In the genomic region with DNA sequence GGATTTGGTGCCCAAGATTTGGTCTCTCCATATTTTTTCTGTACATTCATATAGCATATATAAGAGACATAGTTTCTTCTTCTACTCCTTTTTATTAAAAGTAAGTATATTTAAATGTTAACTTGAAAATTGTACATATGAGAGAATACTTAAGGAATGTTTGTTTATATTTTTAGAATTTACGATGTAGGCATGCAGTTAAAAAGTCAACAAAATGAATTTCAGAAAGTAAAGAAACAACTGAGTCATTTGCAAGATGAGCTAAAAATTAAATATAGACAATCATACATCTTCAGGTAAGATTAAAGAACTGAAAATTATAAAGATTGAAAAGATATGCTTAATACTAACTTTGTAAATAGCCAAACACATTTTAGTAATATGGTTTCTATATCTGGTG, we compare ENCODE assay signal across 25 cellular contexts.
"Had no signal": no experiment of that assay in that cellular context is flagged by ENCODE, and none has a peak within 500 bp of the region (broad histone marks: within the 10 kb centered on the region; RNA-seq: fewer than 3 reads in every experiment).

No MANE protein-coding gene starts in this region.

- FAIRE-seq: small intestine, urothelium cell line had no signal

- H3K36me3 ChIP-seq: neural progenitor cell, ovary, right lobe of liver, sigmoid colon, stomach, thoracic aorta, thyroid gland, tibial nerve, upper lobe of left lung, vagina had no signal

- DNase-seq: occipital lobe; ovary; posterior cingulate gyrus; psoas muscle; right cardiac atrium; right lobe of liver; sigmoid colon; small intestine; stimulated activated CD4-positive, alpha-beta T cell treated with anti-CD3 and anti-CD28 coated beads, Interleukin-15, amount 100 ng/mL, for 24 hours; stimulated activated CD4-positive, alpha-beta T cell treated with anti-CD3 and anti-CD28 coated beads, Interleukin-2, amount 100 ng/mL, for 24 hours; stimulated activated CD4-positive, alpha-beta T cell treated with anti-CD3 and anti-CD28 coated beads, Interleukin-2, amount 100 ng/mL, for 48 hours; stimulated activated CD4-positive, alpha-beta T cell treated with anti-CD3 and anti-CD28 coated beads, Interleukin-4, amount 100 ng/mL, for 24 hours; stimulated activated naive B cell treated with anti-CD40 and anti-IgM and Interleukin-4, amounts not matched to agents 10 μg/mL and 1 μg/mL and 100 μg/mL, for 72 hours; stimulated activated naive CD4-positive, alpha-beta T cell treated with Interleukin-2 at 50 U/mL for 16 hours; stomach; thyroid gland; trophoblast cell; upper lobe of left lung had no signal

- H3K79me2 ChIP-seq: parathyroid adenoma had no signal

- H3K9ac ChIP-seq: neural progenitor cell, parathyroid adenoma had no signal

- ATAC-seq: psoas muscle; right cardiac atrium; right lobe of liver; stimulated activated effector memory CD8-positive, alpha-beta T cell treated with anti-CD3 and anti-CD28 coated beads, Interleukin-12 subunit alpha, Interleukin-12 subunit beta, amount 100 ng/mL, for 72 hours; stimulated activated naive B cell treated with anti-CD40 and anti-IgM and Interleukin-4, amounts not matched to agents 10 μg/mL and 1 μg/mL and 100 μg/mL, for 72 hours had no signal

- H3K27me3 ChIP-seq: neural progenitor cell, ovary, right lobe of liver, sigmoid colon, stomach, thyroid gland, tibial nerve, upper lobe of left lung, vagina had no signal

- H3K4me2 ChIP-seq: neural progenitor cell had no signal

- H3K27ac ChIP-seq: neural progenitor cell, ovary, parathyroid adenoma, psoas muscle, right lobe of liver, sigmoid colon, stomach, thoracic aorta, thyroid gland, tibial nerve, upper lobe of left lung, vagina had no signal

- H2AFZ ChIP-seq: neural progenitor cell, parathyroid adenoma had no signal

- H3K4me3 ChIP-seq: neural progenitor cell, ovary, psoas muscle, right lobe of liver, sigmoid colon, stomach, thoracic aorta, thyroid gland, tibial nerve, upper lobe of left lung, vagina had no signal

- H3K4me1 ChIP-seq: parathyroid adenoma, psoas muscle, right lobe of liver, sigmoid colon, stomach, thyroid gland, tibial nerve, upper lobe of left lung, vagina had no signal

- H3K9me3 ChIP-seq: ovary, psoas muscle, right lobe of liver, sigmoid colon, thoracic aorta, thyroid gland, upper lobe of left lung, vagina had no signal
